ENCODE assay signal across 26 cellular contexts in the genomic region with DNA sequence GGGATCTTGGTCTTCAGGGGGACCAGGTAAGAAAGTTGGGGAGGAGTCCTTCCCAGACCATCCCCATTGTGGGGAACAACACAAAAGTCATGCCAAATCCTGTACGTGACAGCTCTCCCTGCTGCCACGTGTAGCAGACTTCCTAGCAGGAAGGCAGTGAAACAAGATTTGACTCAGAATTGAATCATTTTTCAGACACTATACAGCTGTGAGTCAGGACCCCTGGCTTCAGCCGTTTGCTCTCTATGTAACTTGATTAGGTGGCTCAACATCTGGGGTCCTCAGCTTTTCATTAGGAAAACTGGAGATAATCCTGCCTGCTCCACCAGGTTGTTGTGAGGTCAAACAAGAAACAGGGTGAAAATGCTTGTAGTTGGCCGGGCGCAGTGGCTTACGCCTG. TPM values are rescaled to one million over a fixed set of nuclear protein-coding genes. Genes with fewer than 3 reads are reported as not detected.
"Had no signal": no experiment of that assay in that cellular context is flagged by ENCODE, and none has a peak within 500 bp of the region (broad histone marks: within the 10 kb centered on the region; RNA-seq: fewer than 3 reads in every experiment).

No MANE protein-coding gene starts in this region.

- H3K4me3 ChIP-seq: colonic mucosa, heart left ventricle, lung, neural progenitor cell, ovary, right atrium auricular region, sigmoid colon, skin epidermis, suprapubic skin, thyroid gland, upper lobe of left lung had no signal

- DNase-seq: colonic mucosa; dermis blood vessel endothelial cell; heart left ventricle; hippocampal formation; left colon; left ventricle myocardium superior; mesenchymal stem cell; midbrain; nucleus accumbens; ovary; sigmoid colon; stimulated activated naive CD8-positive, alpha-beta T cell treated with anti-CD3 and anti-CD28 coated beads, Interleukin-15, Interleukin-2, amounts not matched to agents 100 U/mL and 50 U/mL, for 24 hours; thyroid gland; upper lobe of left lung had no signal

- FAIRE-seq: endothelial cell of umbilical vein, frontal cortex had no signal

RNA-seq across cellular contexts. Expression of gene NMS, which starts 59.6 kb away (rescaled TPM):
- total RNA-seq: colonic mucosa; dermis blood vessel endothelial cell; endothelial cell of umbilical vein; frontal cortex; glomerular endothelial cell; heart left ventricle; kidney epithelial cell; left colon; left ventricle myocardium superior; lung; natural killer cell treated with Interleukin-12 subunit alpha and Interleukin-12 subunit beta and Interleukin-15 and Interleukin-18, amount 100 ng/mL, for 72 hours; ovary; posterior vena cava; right atrium auricular region; sigmoid colon; suprapubic skin; thyroid gland; upper lobe of left lung had no signal
- polyA plus RNA-seq: endothelial cell of umbilical vein, esophagus, heart left ventricle, lung, ovary, sigmoid colon had no signal
